ENCODE assay signal across 23 cellular contexts in the genomic region with DNA sequence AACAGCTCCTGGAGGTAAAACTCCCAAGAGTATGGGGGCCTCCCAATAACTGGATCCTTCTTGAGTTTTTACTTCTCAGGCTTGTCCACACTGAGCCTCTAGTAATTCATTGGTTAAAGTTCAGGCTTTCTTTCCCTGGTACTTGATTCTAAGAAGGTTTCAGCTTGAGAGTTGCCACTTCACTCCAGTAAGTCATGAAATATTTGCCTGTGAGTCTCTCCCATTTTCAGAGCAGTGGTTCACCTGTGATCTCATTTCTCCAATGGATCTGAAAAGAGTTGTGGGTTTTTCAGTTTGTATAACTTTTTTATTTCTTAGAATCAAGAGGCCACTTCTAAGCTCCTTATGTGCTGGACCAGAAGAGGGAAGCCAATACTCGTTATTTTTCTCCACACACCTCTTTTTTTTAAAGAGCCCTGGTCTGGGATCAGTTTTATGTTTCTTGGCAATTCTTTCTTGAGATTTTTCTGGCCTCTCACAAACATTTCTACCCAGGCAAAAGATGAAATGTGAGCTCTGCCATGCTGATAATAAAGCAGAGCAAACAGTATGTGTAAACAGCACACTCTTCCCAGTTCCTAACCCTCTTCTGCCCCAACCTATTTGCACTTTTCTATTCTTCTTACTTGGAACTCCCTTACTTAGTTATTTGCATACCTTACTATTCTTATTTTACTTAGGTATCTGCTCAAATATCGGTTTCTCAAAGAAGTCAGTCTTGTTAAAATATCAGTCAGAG.
"Had no signal": no experiment of that assay in that cellular context is flagged by ENCODE, and none has a peak within 500 bp of the region (broad histone marks: within the 10 kb centered on the region; RNA-seq: fewer than 3 reads in every experiment).

No MANE protein-coding gene starts in this region.

- H3K27me3 ChIP-seq: adrenal gland had no signal

- DNase-seq: activated B cell treated with CpG ODN at 0.5 μM for 24 hours; activated CD4-positive, alpha-beta memory T cell treated with anti-CD3 and anti-CD28 coated beads for 36 hours; activated CD4-positive, alpha-beta T cell treated with anti-CD3 and anti-CD28 coated beads, Interleukin-2, amount 10 ng/mL, durations not matched to agents 7 days and 5 days; activated naive CD4-positive, alpha-beta T cell treated with anti-CD3 and anti-CD28 coated beads, Interleukin-2, amount 50 U/mL, for 16 hours; activated naive CD8-positive, alpha-beta T cell treated with anti-CD3 and anti-CD28 coated beads, Interleukin-2, amount 10 ng/mL, durations not matched to agents 7 days and 5 days; activated T-cell treated with anti-CD3 and anti-CD28 coated beads for 4 hours; activated T-cell treated with anti-CD3 and anti-CD28 coated beads, Interleukin-2, amount 50 U/mL, for 48 hours; adrenal gland; anterior cingulate cortex; caudate nucleus; Karpas-422; NCI-H1048; NCI-H1417; NCI-H1694; NCI-H2029; NCI-H446; NCI-H526; NCI-H774; SIG-M5; T-helper 17 cell; T-helper 9 cell had no signal

- H3K27me3 Mint-ChIP-seq: activated B cell treated with CpG ODN at 0.5 μM for 24 hours; activated CD4-positive, alpha-beta memory T cell treated with anti-CD3 and anti-CD28 coated beads for 36 hours; activated CD4-positive, alpha-beta T cell treated with anti-CD3 and anti-CD28 coated beads, Interleukin-2, amount 10 ng/mL, durations not matched to agents 7 days and 5 days; activated naive CD8-positive, alpha-beta T cell treated with anti-CD3 and anti-CD28 coated beads, Interleukin-2, amount 10 ng/mL, durations not matched to agents 7 days and 5 days; T-helper 17 cell had no signal

- H3K9me3 ChIP-seq: adrenal gland had no signal

- H3K27ac ChIP-seq: adrenal gland had no signal

- H3K36me3 ChIP-seq: adrenal gland had no signal

- H3K27ac Mint-ChIP-seq: activated B cell treated with CpG ODN at 0.5 μM for 24 hours; activated CD4-positive, alpha-beta memory T cell treated with anti-CD3 and anti-CD28 coated beads for 36 hours; activated CD4-positive, alpha-beta T cell treated with anti-CD3 and anti-CD28 coated beads, Interleukin-2, amount 10 ng/mL, durations not matched to agents 7 days and 5 days; activated naive CD8-positive, alpha-beta T cell treated with anti-CD3 and anti-CD28 coated beads, Interleukin-2, amount 10 ng/mL, durations not matched to agents 7 days and 5 days; activated T-helper 2 cell treated with anti-CD3 and anti-CD28 coated beads, Interferon-gamma antibody, Interleukin-2, Interleukin-4, amounts not matched to agents 10 μg/mL and 5 μg/mL and 100 μg/mL, durations not matched to agents 14 hours and 24 hours and 36 hours; T-helper 17 cell had no signal

- H3K4me3 Mint-ChIP-seq: activated B cell treated with CpG ODN at 0.5 μM for 24 hours; activated CD4-positive, alpha-beta memory T cell treated with anti-CD3 and anti-CD28 coated beads for 36 hours; activated CD4-positive, alpha-beta T cell treated with anti-CD3 and anti-CD28 coated beads, Interleukin-2, amount 10 ng/mL, durations not matched to agents 7 days and 5 days; activated naive CD8-positive, alpha-beta T cell treated with anti-CD3 and anti-CD28 coated beads, Interleukin-2, amount 10 ng/mL, durations not matched to agents 7 days and 5 days; T-helper 17 cell had no signal

- H3K4me1 ChIP-seq: adrenal gland had no signal

- ATAC-seq: K562, T-helper 17 cell had no signal

- H3K9me3 Mint-ChIP-seq: activated CD4-positive, alpha-beta memory T cell treated with anti-CD3 and anti-CD28 coated beads for 36 hours; activated CD4-positive, alpha-beta T cell treated with anti-CD3 and anti-CD28 coated beads, Interleukin-2, amount 10 ng/mL, durations not matched to agents 7 days and 5 days; activated naive CD8-positive, alpha-beta T cell treated with anti-CD3 and anti-CD28 coated beads, Interleukin-2, amount 10 ng/mL, durations not matched to agents 7 days and 5 days; activated T-helper 2 cell treated with anti-CD3 and anti-CD28 coated beads, Interferon-gamma antibody, Interleukin-2, Interleukin-4, amounts not matched to agents 10 μg/mL and 5 μg/mL and 100 μg/mL, durations not matched to agents 14 hours and 24 hours and 36 hours had no signal

- H3K4me3 ChIP-seq: adrenal gland, K562 had no signal

- H3K4me1 Mint-ChIP-seq: activated B cell treated with CpG ODN at 0.5 μM for 24 hours; activated CD4-positive, alpha-beta T cell treated with anti-CD3 and anti-CD28 coated beads, Interleukin-2, amount 10 ng/mL, durations not matched to agents 7 days and 5 days; activated naive CD8-positive, alpha-beta T cell treated with anti-CD3 and anti-CD28 coated beads, Interleukin-2, amount 10 ng/mL, durations not matched to agents 7 days and 5 days; T-helper 17 cell had no signal

- H3K36me3 Mint-ChIP-seq: activated CD4-positive, alpha-beta memory T cell treated with anti-CD3 and anti-CD28 coated beads for 36 hours; activated naive CD8-positive, alpha-beta T cell treated with anti-CD3 and anti-CD28 coated beads, Interleukin-2, amount 10 ng/mL, durations not matched to agents 7 days and 5 days had no signal
